16 cellular contexts compared by ENCODE assay signal in genomic region chr9:123002754-123003153, GRCh38. TPM values are rescaled to one million over a fixed set of nuclear protein-coding genes. Genes with fewer than 3 reads are reported as not detected.
DNase-seq lines count a peak whose midpoint lies in the region; ATAC-seq, FAIRE-seq and TF ChIP-seq lines count a peak whose summit lies in the region.
"Had no signal": no experiment of that assay in that cellular context is flagged by ENCODE, and none has a peak within 500 bp of the region (broad histone marks: within the 10 kb centered on the region; RNA-seq: fewer than 3 reads in every experiment).

No MANE protein-coding gene starts in this region.

- no peak overlapping the region for H3K4me3 ChIP-seq in stomach
- H3K4me3 ChIP-seq: prostate gland had no signal

- no peak for TF ChIP-seq POLR2A in stomach (IDR thresholded peaks at IDR 0.05)

- TF ChIP-seq CTCF in stomach (IDR thresholded peaks at IDR 0.05): no peak

- CTCF ChIA-PET in T-cell (lab: Charles Lee): no interaction called here

- H3K27ac ChIP-seq in stomach: peak overlapping the region in 4 of 5 donors; percentile 20 to 63 (median 44)
- H3K27ac ChIP-seq: prostate gland had no signal

- H3K4me3 Mint-ChIP-seq in T-cell: no peak overlapping the region
- H3K4me3 Mint-ChIP-seq: activated naive CD4-positive, alpha-beta T cell treated with anti-CD3 and anti-CD28 coated beads, Interleukin-2, amount 50 U/mL, for 24 hours; CD4-positive, alpha-beta T cell; stimulated activated naive CD8-positive, alpha-beta T cell treated with anti-CD3 and anti-CD28 coated beads, Interleukin-15, amount 100 ng/mL, for 72 hours had no signal

- H3K4me1 Mint-ChIP-seq in T-cell: no peaks in the 10 kb centered on the region
- H3K4me1 Mint-ChIP-seq: stimulated activated naive CD8-positive, alpha-beta T cell treated with anti-CD3 and anti-CD28 coated beads, Interleukin-15, amount 100 ng/mL, for 72 hours had no signal

- no peak overlapping the region for H3K27ac Mint-ChIP-seq in T-cell
- H3K27ac Mint-ChIP-seq: activated naive CD4-positive, alpha-beta T cell treated with anti-CD3 and anti-CD28 coated beads, Interleukin-2, amount 50 U/mL, for 24 hours; CD4-positive, alpha-beta T cell; stimulated activated naive CD8-positive, alpha-beta T cell treated with anti-CD3 and anti-CD28 coated beads, Interleukin-15, amount 100 ng/mL, for 72 hours had no signal

- DNase-seq in HCEC 1CT (peak; percentile 51), amniotic epithelial cell (ENCODE audit: low read depth) (peak; percentile 37), glomerular endothelial cell (ENCODE audit: extremely low read depth, low read depth, low spot score) (peak; percentile 42), stomach (no peak), GM19239 (ENCODE audit: insufficient read length, low spot score) (no peak), T-cell (no peak)
- no peak for DNase-seq in stimulated activated naive CD4-positive, alpha-beta T cell (lab: John Stamatoyannopoulos, UW)
- DNase-seq: CD4-positive, alpha-beta T cell; NCI-H1048; NCI-H226; PC-3; stimulated activated CD4-positive, alpha-beta T cell treated with anti-CD3 and anti-CD28 coated beads, Interleukin-4, amount 100 ng/mL, for 4 hours; stimulated activated naive CD8-positive, alpha-beta T cell treated with anti-CD3 and anti-CD28 coated beads, Interleukin-15, amount 100 ng/mL, for 72 hours had no signal

- H3K27me3 ChIP-seq in stomach: no peaks in the 10 kb centered on the region

- ATAC-seq in HG03175 (IDR thresholded peaks at IDR 0.05; ENCODE audit: unreplicated experiment) (no peak), T-cell (replicated peaks in 1 of 4) (no peak)
- ATAC-seq: PC-3; stimulated activated naive CD8-positive, alpha-beta T cell treated with anti-CD3 and anti-CD28 coated beads, Interleukin-15, amount 100 ng/mL, for 72 hours had no signal

- 48 to 62% (median 61%) methylated on average over 5 of the region's 5 CpGs for WGBS in stomach, 5 donors

- H3K4me1 ChIP-seq in stomach: peaks cover 0 to 16% (median 5%) of the 10 kb centered on the region in 4 donors
- H3K4me1 ChIP-seq: prostate gland had no signal

- H3K9me3 Mint-ChIP-seq in T-cell: no peaks in the 10 kb centered on the region
- H3K9me3 Mint-ChIP-seq: activated naive CD4-positive, alpha-beta T cell treated with anti-CD3 and anti-CD28 coated beads, Interleukin-2, amount 50 U/mL, for 24 hours; CD4-positive, alpha-beta T cell; stimulated activated naive CD8-positive, alpha-beta T cell treated with anti-CD3 and anti-CD28 coated beads, Interleukin-15, amount 100 ng/mL, for 72 hours had no signal

- H3K36me3 Mint-ChIP-seq in T-cell: peaks cover 39% of the 10 kb centered on the region

- POLR2A ChIA-PET in T-cell (lab: Charles Lee): no interaction called here

- H3K27me3 Mint-ChIP-seq in T-cell: no peaks in the 10 kb centered on the region
- H3K27me3 Mint-ChIP-seq: activated naive CD4-positive, alpha-beta T cell treated with anti-CD3 and anti-CD28 coated beads, Interleukin-2, amount 50 U/mL, for 24 hours; CD4-positive, alpha-beta T cell; stimulated activated naive CD8-positive, alpha-beta T cell treated with anti-CD3 and anti-CD28 coated beads, Interleukin-15, amount 100 ng/mL, for 72 hours had no signal

- no peak for TF ChIP-seq EP300 in stomach (IDR thresholded peaks at IDR 0.05)

- peaks cover 29 to 70% (median 61%) of the 10 kb centered on the region in 4 donors for H3K36me3 ChIP-seq in stomach
- H3K36me3 ChIP-seq: prostate gland had no signal

- intact Hi-C loops in stomach (cut with DNase I; ENCODE audit: low total_unique reads): no loop called here

- no peak for FAIRE-seq in GM19239 (lab: Jason Lieb, UNC)

- no peaks in the 10 kb centered on the region for H3K9me3 ChIP-seq in stomach
- H3K9me3 ChIP-seq: prostate gland had no signal

RNA-seq across cellular contexts. Expression of gene GPR21, which starts 30.7 kb away (rescaled TPM):
- total RNA-seq in glomerular endothelial cell (1.1 TPM in 1 of 2 replicates, not detected in the other), stomach (1 to 10 TPM in 1 of 5 donors, not detected in 4; 7.0 TPM), T-cell (1 to 10 TPM in 3 of 5 donors, under 1 TPM in 2; 0.23 to 2.4 (median 1.0) TPM)
- polyA plus RNA-seq in stomach: not detected

Comparison
In these comparisons a context has a peak if more than half of its experiments do, and no peak if none do; other contexts are left out.
1. DNase-seq: peak in HCEC 1CT (single experiment), amniotic epithelial cell (single experiment) and glomerular endothelial cell (single experiment); none in stomach (single experiment), GM19239 (single experiment), stimulated activated naive CD4-positive, alpha-beta T cell (0 of 6) and T-cell (0 of 34).